8 cellular contexts compared by ENCODE assay signal in genomic region chr12:52151859-52152783, GRCh38. TPM values are rescaled to one million over a fixed set of nuclear protein-coding genes. Genes with fewer than 3 reads are reported as not detected.
DNase-seq lines count a peak whose midpoint lies in the region; ATAC-seq and TF ChIP-seq lines count a peak whose summit lies in the region.

No MANE protein-coding gene starts in this region.

- H3K4me3 ChIP-seq in GM06990 (replicated peaks; ENCODE audit: low read depth, low read length) (no peak overlapping the region; the same call in 1 of the 2 replicates), epithelial cell of esophagus (ENCODE audit: low read length) (no peak overlapping the region)

- TF ChIP-seq CTCF in GM06990 (IDR thresholded peaks at IDR 0.05; ENCODE audit: insufficient read depth, low read length, poor library complexity, severe bottlenecking) (peak; percentile 63), epithelial cell of esophagus (IDR thresholded peaks at IDR 0.05; ENCODE audit: insufficient read depth, low read depth, low read length, missing control alignments) (peak; percentile 57)

- DNase-seq in GM06990 (ENCODE audit: extremely low read depth, insufficient read length) (peak; percentile 38), MV-4-11 (lab: John Stamatoyannopoulos, UW) (peak; percentile 43), epithelial cell of esophagus (ENCODE audit: low read depth) (peak; percentile 96), myocyte (ENCODE audit: low read depth) (peak; percentile 78), cerebellar cortex (ENCODE audit: low spot score) (no peak)
- peak in 2 of 3 experiments; percentile 20 to 42 for DNase-seq in activated CD8-positive, alpha-beta memory T cell treated with anti-CD3 and anti-CD28 coated beads for 48 hours (ENCODE audit: low read depth in 2 of 3, low spot score in 2 of 3)
- peak; percentile 46 for DNase-seq in stimulated activated CD8-positive, alpha-beta memory T cell treated with anti-CD3 and anti-CD28 coated beads, Interleukin-7, amount 100 ng/mL, for 24 hours (ENCODE audit: low read depth)

- ATAC-seq in HG03439 (IDR thresholded peaks at IDR 0.05; ENCODE audit: unreplicated experiment) = no peak

- H3K27me3 ChIP-seq in GM06990 (replicated peaks; ENCODE audit: control insufficient read depth, insufficient read depth, low read length) = no peaks in the 10 kb centered on the region

- H3K36me3 ChIP-seq in GM06990 (ENCODE audit: control insufficient read depth, insufficient read depth, low read length) = no peaks in the 10 kb centered on the region

RNA-seq across cellular contexts. Expression of gene KRT80, which starts 39.7 kb away (rescaled TPM):
- 46.3 and 68.4 TPM in 2 replicates for total RNA-seq in myocyte
- polyA plus RNA-seq in myocyte (2012) = 59.1 TPM
